In the genomic region with DNA sequence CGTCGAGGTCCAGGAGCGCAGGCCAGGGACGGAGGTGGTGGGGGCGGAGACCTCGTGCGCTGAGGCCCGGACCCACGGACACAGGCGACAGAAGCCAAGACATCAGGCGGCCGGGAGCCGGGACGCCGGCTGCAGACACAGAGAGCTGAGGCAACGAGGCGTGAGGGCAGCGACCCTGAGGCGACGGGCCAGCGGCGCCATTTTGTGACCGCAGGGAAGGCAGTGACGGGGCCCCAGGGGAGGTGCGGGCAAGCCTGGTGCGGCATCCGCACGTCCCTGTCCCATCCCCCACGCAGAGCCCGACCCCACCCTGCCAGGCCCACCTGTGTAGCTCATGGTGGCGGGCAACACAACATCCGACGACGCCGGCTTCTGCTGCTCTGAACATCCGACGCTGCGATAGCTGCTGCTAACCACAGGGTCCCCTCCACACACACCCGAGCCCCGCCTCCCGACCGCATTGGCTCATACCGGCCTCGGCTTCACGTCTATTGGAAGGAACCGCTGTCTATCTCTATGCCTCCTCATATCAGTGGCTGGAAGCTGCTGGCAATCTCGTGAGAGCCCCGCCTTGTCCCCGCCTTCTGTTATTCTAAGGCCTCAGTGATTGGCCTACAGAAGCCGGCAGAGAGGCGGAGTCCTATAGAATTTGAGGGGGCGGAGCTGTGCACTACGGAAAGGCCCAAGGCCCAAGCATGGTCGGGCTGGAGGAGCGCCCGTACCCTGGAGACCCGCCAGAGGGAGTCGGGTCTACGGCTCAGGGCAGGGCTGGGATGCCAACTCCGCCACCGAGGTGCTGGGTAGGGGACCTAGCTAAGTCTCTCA, we compare ENCODE assay signal across 8 cellular contexts. TPM values are rescaled to one million over a fixed set of nuclear protein-coding genes. Genes with fewer than 3 reads are reported as not detected.
DNase-seq lines count a peak whose midpoint lies in the region; ATAC-seq lines count a peak whose summit lies in the region.

Gene AKAP8L (minus strand): TSS at position 401 of the 825 bp plus-strand sequence. CDS start 65 bp downstream, at position 336.

- H3K27me3 Mint-ChIP-seq in IgD-negative memory B cell, result no peaks in the 10 kb centered on the region

- DNase-seq in DMS153 treated with DMSO at 0.1 percent for 48 hours (lab: John Stamatoyannopoulos, UW; ENCODE audit: unreplicated experiment) (peak; percentile 98), OCI-M2 (lab: John Stamatoyannopoulos, UW; ENCODE audit: unreplicated experiment) (peak; percentile 95), activated T-cell treated with anti-CD3 and anti-CD28 coated beads for 4 hours (peak; percentile 95), epidermal melanocyte (ENCODE audit: insufficient read length, low spot score) (peak; percentile 100), middle frontal gyrus (ENCODE audit: extremely low spot score, low spot score) (peak; percentile 98)
- DNase-seq in stimulated activated CD8-positive, alpha-beta memory T cell treated with anti-CD3 and anti-CD28 coated beads, Interleukin-2, amount 100 ng/mL, for 48 hours (ENCODE audit: low read depth in 2 of 2), result peak; percentile 97

- H3K4me1 Mint-ChIP-seq in IgD-negative memory B cell, result peaks cover 27 to 32% (median 29%) of the 10 kb centered on the region in 3 donors

- peak within 1 kb of the TSS; percentile 96 to 100 (median 100) for H3K4me3 Mint-ChIP-seq in IgD-negative memory B cell

- H3K9me3 Mint-ChIP-seq in IgD-negative memory B cell, result no peaks in the 10 kb centered on the region

- peak within 1 kb of the TSS; percentile 95 to 99 (median 99) for H3K27ac Mint-ChIP-seq in IgD-negative memory B cell

- peaks cover 11% of the 10 kb centered on the region for H3K36me3 Mint-ChIP-seq in IgD-negative memory B cell

- ATAC-seq in GM21529 (IDR thresholded peaks at IDR 0.05; ENCODE audit: unreplicated experiment), result peak; percentile 94

RNA-seq across cellular contexts. Expression of gene AKAP8L, which starts in this region (rescaled TPM):
- 99.6 TPM for polyA plus RNA-seq in IgD-negative memory B cell

Comparison
In these comparisons a context has a peak if more than half of its experiments do, and no peak if none do; other contexts are left out.
1. Peak in every context shown above with its lines: DNase-seq and ATAC-seq.